1 cellular context compared by ENCODE assay signal in the genomic region with DNA sequence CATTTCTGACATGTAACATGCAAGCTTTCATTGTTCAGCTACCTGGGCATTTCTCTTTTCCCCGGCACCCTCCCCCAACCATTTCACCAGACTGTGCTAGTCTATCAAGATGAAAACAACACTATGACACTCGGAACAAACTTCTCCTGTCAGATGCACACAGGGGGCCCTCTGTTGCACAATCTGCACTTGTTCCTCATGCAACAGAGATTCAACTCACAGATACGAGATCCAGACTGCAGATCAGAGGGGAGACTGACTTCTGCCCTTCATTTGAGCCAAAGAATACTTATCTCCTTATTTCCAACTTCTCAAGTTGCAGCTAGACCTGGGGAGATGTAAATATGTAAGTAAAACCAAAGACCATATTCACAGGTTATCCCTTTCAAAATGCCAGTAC.
TF ChIP-seq lines count a peak whose summit lies in the region.

No MANE protein-coding gene starts in this region.

TF ChIP-seq in HepG2, 621 proteins besides CTCF, POLR2A, EP300 and RAD21 (continued from another document and continues in another):
- TF ChIP-seq, protein P1, sequence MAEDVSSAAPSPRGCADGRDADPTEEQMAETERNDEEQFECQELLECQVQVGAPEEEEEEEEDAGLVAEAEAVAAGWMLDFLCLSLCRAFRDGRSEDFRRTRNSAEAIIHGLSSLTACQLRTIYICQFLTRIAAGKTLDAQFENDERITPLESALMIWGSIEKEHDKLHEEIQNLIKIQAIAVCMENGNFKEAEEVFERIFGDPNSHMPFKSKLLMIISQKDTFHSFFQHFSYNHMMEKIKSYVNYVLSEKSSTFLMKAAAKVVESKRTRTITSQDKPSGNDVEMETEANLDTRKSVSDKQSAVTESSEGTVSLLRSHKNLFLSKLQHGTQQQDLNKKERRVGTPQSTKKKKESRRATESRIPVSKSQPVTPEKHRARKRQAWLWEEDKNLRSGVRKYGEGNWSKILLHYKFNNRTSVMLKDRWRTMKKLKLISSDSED (CRISPR knock-in tag; IDR thresholded peaks at IDR 0.05): no peak
- TF ChIP-seq SNRNP70 (IDR thresholded peaks at IDR 0.05; ENCODE audit: low read depth, low read length) (no peak), ZNF577 (CRISPR knock-in tag; IDR thresholded peaks at IDR 0.05; ENCODE audit: borderline replicate concordance, low read depth) (no peak), RFX5 (IDR thresholded peaks at IDR 0.05; ENCODE audit: low read depth, low read length) (no peak), PCBP1 (IDR thresholded peaks at IDR 0.05; ENCODE audit: borderline replicate concordance, low read depth, low read length) (no peak), ZNF121 (CRISPR knock-in tag; IDR thresholded peaks at IDR 0.05) (no peak), YEATS2 (CRISPR knock-in tag; IDR thresholded peaks at IDR 0.05; ENCODE audit: borderline replicate concordance) (no peak), HIVEP1 (CRISPR knock-in tag; IDR thresholded peaks at IDR 0.05) (no peak), ZBTB42 (CRISPR knock-in tag; IDR thresholded peaks at IDR 0.05) (no peak), SP4 (CRISPR knock-in tag; IDR thresholded peaks at IDR 0.05) (no peak), ZNF224 (CRISPR knock-in tag; IDR thresholded peaks at IDR 0.05) (no peak), RARG (CRISPR knock-in tag; IDR thresholded peaks at IDR 0.05; ENCODE audit: low read depth) (no peak), FOXA3 (CRISPR knock-in tag; IDR thresholded peaks at IDR 0.05) (peak; percentile 83), IRX3 (CRISPR knock-in tag; IDR thresholded peaks at IDR 0.05; ENCODE audit: borderline replicate concordance, low read depth) (no peak), ZNF792 (CRISPR knock-in tag; IDR thresholded peaks at IDR 0.05) (peak; percentile 50; the same call in 1 of the 2 replicates), SIN3A (IDR thresholded peaks at IDR 0.05; ENCODE audit: borderline replicate concordance, low read depth, low read length) (no peak), SATB2 (CRISPR knock-in tag; IDR thresholded peaks at IDR 0.05) (no peak), AGO2 (optimal IDR thresholded peaks at IDR 0.05; ENCODE audit: low read depth, low read length) (no peak), RBM22 (optimal IDR thresholded peaks at IDR 0.05; ENCODE audit: low read length) (no peak), KMT2A (CRISPR knock-in tag; IDR thresholded peaks at IDR 0.05) (peak; percentile 65; the same call in 1 of the 2 replicates), AKAP8 (CRISPR knock-in tag; IDR thresholded peaks at IDR 0.05) (no peak), ZEB1 (IDR thresholded peaks at IDR 0.05; ENCODE audit: insufficient replicate concordance, low read depth) (peak; percentile 75), ZNF709 (CRISPR knock-in tag; IDR thresholded peaks at IDR 0.05) (peak; percentile 49; the same call in 1 of the 2 replicates), CEBPB (IDR thresholded peaks at IDR 0.05; ENCODE audit: borderline replicate concordance, low read depth, low read length) (peak; percentile 96)
- TF ChIP-seq, protein P2, sequence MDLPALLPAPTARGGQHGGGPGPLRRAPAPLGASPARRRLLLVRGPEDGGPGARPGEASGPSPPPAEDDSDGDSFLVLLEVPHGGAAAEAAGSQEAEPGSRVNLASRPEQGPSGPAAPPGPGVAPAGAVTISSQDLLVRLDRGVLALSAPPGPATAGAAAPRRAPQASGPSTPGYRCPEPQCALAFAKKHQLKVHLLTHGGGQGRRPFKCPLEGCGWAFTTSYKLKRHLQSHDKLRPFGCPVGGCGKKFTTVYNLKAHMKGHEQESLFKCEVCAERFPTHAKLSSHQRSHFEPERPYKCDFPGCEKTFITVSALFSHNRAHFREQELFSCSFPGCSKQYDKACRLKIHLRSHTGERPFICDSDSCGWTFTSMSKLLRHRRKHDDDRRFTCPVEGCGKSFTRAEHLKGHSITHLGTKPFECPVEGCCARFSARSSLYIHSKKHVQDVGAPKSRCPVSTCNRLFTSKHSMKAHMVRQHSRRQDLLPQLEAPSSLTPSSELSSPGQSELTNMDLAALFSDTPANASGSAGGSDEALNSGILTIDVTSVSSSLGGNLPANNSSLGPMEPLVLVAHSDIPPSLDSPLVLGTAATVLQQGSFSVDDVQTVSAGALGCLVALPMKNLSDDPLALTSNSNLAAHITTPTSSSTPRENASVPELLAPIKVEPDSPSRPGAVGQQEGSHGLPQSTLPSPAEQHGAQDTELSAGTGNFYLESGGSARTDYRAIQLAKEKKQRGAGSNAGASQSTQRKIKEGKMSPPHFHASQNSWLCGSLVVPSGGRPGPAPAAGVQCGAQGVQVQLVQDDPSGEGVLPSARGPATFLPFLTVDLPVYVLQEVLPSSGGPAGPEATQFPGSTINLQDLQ (CRISPR knock-in tag; IDR thresholded peaks at IDR 0.05): no peak
- TF ChIP-seq, protein P3, sequence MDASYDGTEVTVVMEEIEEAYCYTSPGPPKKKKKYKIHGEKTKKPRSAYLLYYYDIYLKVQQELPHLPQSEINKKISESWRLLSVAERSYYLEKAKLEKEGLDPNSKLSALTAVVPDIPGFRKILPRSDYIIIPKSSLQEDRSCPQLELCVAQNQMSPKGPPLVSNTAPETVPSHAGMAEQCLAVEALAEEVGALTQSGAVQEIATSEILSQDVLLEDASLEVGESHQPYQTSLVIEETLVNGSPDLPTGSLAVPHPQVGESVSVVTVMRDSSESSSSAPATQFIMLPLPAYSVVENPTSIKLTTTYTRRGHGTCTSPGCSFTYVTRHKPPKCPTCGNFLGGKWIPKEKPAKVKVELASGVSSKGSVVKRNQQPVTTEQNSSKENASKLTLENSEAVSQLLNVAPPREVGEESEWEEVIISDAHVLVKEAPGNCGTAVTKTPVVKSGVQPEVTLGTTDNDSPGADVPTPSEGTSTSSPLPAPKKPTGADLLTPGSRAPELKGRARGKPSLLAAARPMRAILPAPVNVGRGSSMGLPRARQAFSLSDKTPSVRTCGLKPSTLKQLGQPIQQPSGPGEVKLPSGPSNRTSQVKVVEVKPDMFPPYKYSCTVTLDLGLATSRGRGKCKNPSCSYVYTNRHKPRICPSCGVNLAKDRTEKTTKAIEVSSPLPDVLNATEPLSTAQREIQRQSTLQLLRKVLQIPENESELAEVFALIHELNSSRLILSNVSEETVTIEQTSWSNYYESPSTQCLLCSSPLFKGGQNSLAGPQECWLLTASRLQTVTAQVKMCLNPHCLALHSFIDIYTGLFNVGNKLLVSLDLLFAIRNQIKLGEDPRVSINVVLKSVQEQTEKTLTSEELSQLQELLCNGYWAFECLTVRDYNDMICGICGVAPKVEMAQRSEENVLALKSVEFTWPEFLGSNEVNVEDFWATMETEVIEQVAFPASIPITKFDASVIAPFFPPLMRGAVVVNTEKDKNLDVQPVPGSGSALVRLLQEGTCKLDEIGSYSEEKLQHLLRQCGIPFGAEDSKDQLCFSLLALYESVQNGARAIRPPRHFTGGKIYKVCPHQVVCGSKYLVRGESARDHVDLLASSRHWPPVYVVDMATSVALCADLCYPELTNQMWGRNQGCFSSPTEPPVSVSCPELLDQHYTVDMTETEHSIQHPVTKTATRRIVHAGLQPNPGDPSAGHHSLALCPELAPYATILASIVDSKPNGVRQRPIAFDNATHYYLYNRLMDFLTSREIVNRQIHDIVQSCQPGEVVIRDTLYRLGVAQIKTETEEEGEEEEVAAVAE (CRISPR knock-in tag; IDR thresholded peaks at IDR 0.05; ENCODE audit: borderline replicate concordance): 0 out of 2 replicates have a peak, but pooled peaks have one; percentile 47
- TF ChIP-seq, protein P4, sequence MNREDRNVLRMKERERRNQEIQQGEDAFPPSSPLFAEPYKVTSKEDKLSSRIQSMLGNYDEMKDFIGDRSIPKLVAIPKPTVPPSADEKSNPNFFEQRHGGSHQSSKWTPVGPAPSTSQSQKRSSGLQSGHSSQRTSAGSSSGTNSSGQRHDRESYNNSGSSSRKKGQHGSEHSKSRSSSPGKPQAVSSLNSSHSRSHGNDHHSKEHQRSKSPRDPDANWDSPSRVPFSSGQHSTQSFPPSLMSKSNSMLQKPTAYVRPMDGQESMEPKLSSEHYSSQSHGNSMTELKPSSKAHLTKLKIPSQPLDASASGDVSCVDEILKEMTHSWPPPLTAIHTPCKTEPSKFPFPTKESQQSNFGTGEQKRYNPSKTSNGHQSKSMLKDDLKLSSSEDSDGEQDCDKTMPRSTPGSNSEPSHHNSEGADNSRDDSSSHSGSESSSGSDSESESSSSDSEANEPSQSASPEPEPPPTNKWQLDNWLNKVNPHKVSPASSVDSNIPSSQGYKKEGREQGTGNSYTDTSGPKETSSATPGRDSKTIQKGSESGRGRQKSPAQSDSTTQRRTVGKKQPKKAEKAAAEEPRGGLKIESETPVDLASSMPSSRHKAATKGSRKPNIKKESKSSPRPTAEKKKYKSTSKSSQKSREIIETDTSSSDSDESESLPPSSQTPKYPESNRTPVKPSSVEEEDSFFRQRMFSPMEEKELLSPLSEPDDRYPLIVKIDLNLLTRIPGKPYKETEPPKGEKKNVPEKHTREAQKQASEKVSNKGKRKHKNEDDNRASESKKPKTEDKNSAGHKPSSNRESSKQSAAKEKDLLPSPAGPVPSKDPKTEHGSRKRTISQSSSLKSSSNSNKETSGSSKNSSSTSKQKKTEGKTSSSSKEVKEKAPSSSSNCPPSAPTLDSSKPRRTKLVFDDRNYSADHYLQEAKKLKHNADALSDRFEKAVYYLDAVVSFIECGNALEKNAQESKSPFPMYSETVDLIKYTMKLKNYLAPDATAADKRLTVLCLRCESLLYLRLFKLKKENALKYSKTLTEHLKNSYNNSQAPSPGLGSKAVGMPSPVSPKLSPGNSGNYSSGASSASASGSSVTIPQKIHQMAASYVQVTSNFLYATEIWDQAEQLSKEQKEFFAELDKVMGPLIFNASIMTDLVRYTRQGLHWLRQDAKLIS (CRISPR knock-in tag; IDR thresholded peaks at IDR 0.05): no peak
- TF ChIP-seq, protein P5, sequence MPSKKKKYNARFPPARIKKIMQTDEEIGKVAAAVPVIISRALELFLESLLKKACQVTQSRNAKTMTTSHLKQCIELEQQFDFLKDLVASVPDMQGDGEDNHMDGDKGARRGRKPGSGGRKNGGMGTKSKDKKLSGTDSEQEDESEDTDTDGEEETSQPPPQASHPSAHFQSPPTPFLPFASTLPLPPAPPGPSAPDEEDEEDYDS (CRISPR knock-in tag; IDR thresholded peaks at IDR 0.05): peak; percentile 15; the same call in 1 of the 2 replicates
- TF ChIP-seq, protein P6, sequence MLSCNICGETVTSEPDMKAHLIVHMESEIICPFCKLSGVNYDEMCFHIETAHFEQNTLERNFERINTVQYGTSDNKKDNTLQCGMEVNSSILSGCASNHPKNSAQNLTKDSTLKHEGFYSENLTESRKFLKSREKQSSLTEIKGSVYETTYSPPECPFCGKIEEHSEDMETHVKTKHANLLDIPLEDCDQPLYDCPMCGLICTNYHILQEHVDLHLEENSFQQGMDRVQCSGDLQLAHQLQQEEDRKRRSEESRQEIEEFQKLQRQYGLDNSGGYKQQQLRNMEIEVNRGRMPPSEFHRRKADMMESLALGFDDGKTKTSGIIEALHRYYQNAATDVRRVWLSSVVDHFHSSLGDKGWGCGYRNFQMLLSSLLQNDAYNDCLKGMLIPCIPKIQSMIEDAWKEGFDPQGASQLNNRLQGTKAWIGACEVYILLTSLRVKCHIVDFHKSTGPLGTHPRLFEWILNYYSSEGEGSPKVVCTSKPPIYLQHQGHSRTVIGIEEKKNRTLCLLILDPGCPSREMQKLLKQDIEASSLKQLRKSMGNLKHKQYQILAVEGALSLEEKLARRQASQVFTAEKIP (CRISPR knock-in tag; IDR thresholded peaks at IDR 0.05; ENCODE audit: borderline replicate concordance): no peak
- TF ChIP-seq, protein P7, sequence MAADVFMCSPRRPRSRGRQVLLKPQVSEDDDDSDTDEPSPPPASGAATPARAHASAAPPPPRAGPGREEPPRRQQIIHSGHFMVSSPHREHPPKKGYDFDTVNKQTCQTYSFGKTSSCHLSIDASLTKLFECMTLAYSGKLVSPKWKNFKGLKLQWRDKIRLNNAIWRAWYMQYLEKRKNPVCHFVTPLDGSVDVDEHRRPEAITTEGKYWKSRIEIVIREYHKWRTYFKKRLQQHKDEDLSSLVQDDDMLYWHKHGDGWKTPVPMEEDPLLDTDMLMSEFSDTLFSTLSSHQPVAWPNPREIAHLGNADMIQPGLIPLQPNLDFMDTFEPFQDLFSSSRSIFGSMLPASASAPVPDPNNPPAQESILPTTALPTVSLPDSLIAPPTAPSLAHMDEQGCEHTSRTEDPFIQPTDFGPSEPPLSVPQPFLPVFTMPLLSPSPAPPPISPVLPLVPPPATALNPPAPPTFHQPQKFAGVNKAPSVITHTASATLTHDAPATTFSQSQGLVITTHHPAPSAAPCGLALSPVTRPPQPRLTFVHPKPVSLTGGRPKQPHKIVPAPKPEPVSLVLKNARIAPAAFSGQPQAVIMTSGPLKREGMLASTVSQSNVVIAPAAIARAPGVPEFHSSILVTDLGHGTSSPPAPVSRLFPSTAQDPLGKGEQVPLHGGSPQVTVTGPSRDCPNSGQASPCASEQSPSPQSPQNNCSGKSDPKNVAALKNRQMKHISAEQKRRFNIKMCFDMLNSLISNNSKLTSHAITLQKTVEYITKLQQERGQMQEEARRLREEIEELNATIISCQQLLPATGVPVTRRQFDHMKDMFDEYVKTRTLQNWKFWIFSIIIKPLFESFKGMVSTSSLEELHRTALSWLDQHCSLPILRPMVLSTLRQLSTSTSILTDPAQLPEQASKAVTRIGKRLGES (CRISPR knock-in tag; IDR thresholded peaks at IDR 0.05; ENCODE audit: borderline replicate concordance): no peak
- TF ChIP-seq, protein P8, sequence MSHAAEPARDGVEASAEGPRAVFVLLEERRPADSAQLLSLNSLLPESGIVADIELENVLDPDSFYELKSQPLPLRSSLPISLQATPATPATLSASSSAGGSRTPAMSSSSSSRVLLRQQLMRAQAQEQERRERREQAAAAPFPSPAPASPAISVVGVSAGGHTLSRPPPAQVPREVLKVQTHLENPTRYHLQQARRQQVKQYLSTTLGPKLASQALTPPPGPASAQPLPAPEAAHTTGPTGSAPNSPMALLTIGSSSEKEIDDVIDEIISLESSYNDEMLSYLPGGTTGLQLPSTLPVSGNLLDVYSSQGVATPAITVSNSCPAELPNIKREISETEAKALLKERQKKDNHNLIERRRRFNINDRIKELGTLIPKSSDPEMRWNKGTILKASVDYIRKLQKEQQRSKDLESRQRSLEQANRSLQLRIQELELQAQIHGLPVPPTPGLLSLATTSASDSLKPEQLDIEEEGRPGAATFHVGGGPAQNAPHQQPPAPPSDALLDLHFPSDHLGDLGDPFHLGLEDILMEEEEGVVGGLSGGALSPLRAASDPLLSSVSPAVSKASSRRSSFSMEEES (CRISPR knock-in tag; IDR thresholded peaks at IDR 0.05): peak; percentile 83
- TF ChIP-seq, protein P9, sequence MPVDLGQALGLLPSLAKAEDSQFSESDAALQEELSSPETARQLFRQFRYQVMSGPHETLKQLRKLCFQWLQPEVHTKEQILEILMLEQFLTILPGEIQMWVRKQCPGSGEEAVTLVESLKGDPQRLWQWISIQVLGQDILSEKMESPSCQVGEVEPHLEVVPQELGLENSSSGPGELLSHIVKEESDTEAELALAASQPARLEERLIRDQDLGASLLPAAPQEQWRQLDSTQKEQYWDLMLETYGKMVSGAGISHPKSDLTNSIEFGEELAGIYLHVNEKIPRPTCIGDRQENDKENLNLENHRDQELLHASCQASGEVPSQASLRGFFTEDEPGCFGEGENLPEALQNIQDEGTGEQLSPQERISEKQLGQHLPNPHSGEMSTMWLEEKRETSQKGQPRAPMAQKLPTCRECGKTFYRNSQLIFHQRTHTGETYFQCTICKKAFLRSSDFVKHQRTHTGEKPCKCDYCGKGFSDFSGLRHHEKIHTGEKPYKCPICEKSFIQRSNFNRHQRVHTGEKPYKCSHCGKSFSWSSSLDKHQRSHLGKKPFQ (CRISPR knock-in tag; IDR thresholded peaks at IDR 0.05; ENCODE audit: insufficient replicate concordance): no peak
- TF ChIP-seq, protein P10, sequence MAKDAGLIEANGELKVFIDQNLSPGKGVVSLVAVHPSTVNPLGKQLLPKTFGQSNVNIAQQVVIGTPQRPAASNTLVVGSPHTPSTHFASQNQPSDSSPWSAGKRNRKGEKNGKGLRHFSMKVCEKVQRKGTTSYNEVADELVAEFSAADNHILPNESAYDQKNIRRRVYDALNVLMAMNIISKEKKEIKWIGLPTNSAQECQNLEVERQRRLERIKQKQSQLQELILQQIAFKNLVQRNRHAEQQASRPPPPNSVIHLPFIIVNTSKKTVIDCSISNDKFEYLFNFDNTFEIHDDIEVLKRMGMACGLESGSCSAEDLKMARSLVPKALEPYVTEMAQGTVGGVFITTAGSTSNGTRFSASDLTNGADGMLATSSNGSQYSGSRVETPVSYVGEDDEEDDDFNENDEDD (CRISPR knock-in tag; IDR thresholded peaks at IDR 0.05; ENCODE audit: borderline replicate concordance): no peak
